1 cellular context compared by ENCODE assay signal in genomic region chr19:12806242-12807131, GRCh38.
TF ChIP-seq lines count a peak whose summit lies in the region.

Gene RNASEH2A, plus strand, starts transcription at chr19:12806584. Its CDS starts 90 bp downstream, at chr19:12806674.

TF ChIP-seq in K562, 482 proteins besides CTCF, POLR2A, EP300 and RAD21 (continued from another document and continues in another):
- TF ChIP-seq HINFP (tag; conservative IDR thresholded peaks at IDR 0.05; ENCODE audit: low read depth) (no peak), MXI1 (IDR thresholded peaks at IDR 0.05; ENCODE audit: low read depth, low read length) (0 out of 2 replicates have a peak, but pooled peaks have one; percentile 61), HNRNPK (IDR thresholded peaks at IDR 0.05; ENCODE audit: low read depth, low read length, poor library complexity, severe bottlenecking) (no peak), ZNF57 (CRISPR knock-in tag; IDR thresholded peaks at IDR 0.05) (no peak), ATF4 (CRISPR knock-in tag; IDR thresholded peaks at IDR 0.05) (no peak), ATF6 (CRISPR knock-in tag; IDR thresholded peaks at IDR 0.05) (0 out of 2 replicates have a peak, but pooled peaks have one; percentile 77), ZNF507 (tag; conservative IDR thresholded peaks at IDR 0.05) (no peak), ZNF184 (CRISPR knock-in tag; IDR thresholded peaks at IDR 0.05) (no peak), CREB1 (IDR thresholded peaks at IDR 0.05) (peak; percentile 95), CREB1 (CRISPR knock-in tag; IDR thresholded peaks at IDR 0.05) (peak; percentile 96), SRSF7 (optimal IDR thresholded peaks at IDR 0.05; ENCODE audit: low read depth, low read length) (no peak), ZNF766 (CRISPR knock-in tag; conservative IDR thresholded peaks at IDR 0.05) (no peak), CEBPZ (IDR thresholded peaks at IDR 0.05; ENCODE audit: borderline replicate concordance, low read depth, low read length) (no peak), HDAC2 (IDR thresholded peaks at IDR 0.05) (peak; percentile 41; the same call in 1 of the 2 replicates), ZNF584 (CRISPR knock-in tag; IDR thresholded peaks at IDR 0.05; ENCODE audit: low read depth) (no peak), SMAD3 (CRISPR knock-in tag; conservative IDR thresholded peaks at IDR 0.05) (no peak), TEAD1 (CRISPR knock-in tag; IDR thresholded peaks at IDR 0.05) (no peak), ZNF592 (IDR thresholded peaks at IDR 0.05) (peak; percentile 61), ZC3H11A (IDR thresholded peaks at IDR 0.05; ENCODE audit: low read depth, low read length) (no peak), SAFB (IDR thresholded peaks at IDR 0.05; ENCODE audit: borderline replicate concordance, low read depth, low read length) (no peak), TAL1 (IDR thresholded peaks at IDR 0.05) (no peak), U2AF1 (optimal IDR thresholded peaks at IDR 0.05; ENCODE audit: low read depth, low read length) (no peak), MEF2D (tag; conservative IDR thresholded peaks at IDR 0.05; ENCODE audit: low read depth) (no peak), ZNF280B (CRISPR knock-in tag; IDR thresholded peaks at IDR 0.05) (no peak), TAF15 (IDR thresholded peaks at IDR 0.05; ENCODE audit: low read depth, low read length) (no peak), PYGO2 (tag; IDR thresholded peaks at IDR 0.05) (no peak), ATF3 (IDR thresholded peaks at IDR 0.05) (no peak), ATF3 (CRISPR knock-in tag; conservative IDR thresholded peaks at IDR 0.05) (peak; percentile 44; the same call in 1 of the 2 replicates), CXXC5 (CRISPR knock-in tag; IDR thresholded peaks at IDR 0.05) (peak; percentile 98), POLR2AphosphoS2 (IDR thresholded peaks at IDR 0.05; ENCODE audit: low read length) (no peak), FOXK2 (conservative IDR thresholded peaks at IDR 0.05 in 1 of 2, IDR thresholded peaks at IDR 0.05 in 1 of 2; ENCODE audit: low read depth in 2 of 2) (peak in 1 of 2 experiments; percentile 68; a peak in 3 of 4 replicates), STAT5A (IDR thresholded peaks at IDR 0.05; ENCODE audit: borderline replicate concordance, low read length) (no peak), ZFPM2 (CRISPR knock-in tag; IDR thresholded peaks at IDR 0.05) (no peak), STAT6 (CRISPR knock-in tag; IDR thresholded peaks at IDR 0.05) (no peak; the same call in 1 of the 2 replicates), TFAM (CRISPR knock-in tag; conservative IDR thresholded peaks at IDR 0.05) (no peak), RFX5 (IDR thresholded peaks at IDR 0.05; ENCODE audit: low read depth, low read length) (no peak), L3MBTL2 (IDR thresholded peaks at IDR 0.05) (peak; percentile 99), THAP12 (CRISPR knock-in tag; IDR thresholded peaks at IDR 0.05) (no peak)
